Comparison of ENCODE assay signal across 9 cellular contexts in genomic region chr3:19885468-19885867, GRCh38. TPM values are rescaled to one million over a fixed set of nuclear protein-coding genes. Genes with fewer than 3 reads are reported as not detected.
DNase-seq lines count a peak whose midpoint lies in the region; FAIRE-seq and TF ChIP-seq lines count a peak whose summit lies in the region.
"Had no signal": no experiment of that assay in that cellular context is flagged by ENCODE, and none has a peak within 500 bp of the region (broad histone marks: within the 10 kb centered on the region; RNA-seq: fewer than 3 reads in every experiment).

No MANE protein-coding gene starts in this region.

- H3K9ac ChIP-seq in KMS-11 = no peak overlapping the region

- no peaks in the 10 kb centered on the region for H3K79me2 ChIP-seq in KMS-11 (ENCODE audit: insufficient read depth, low read depth)
- no peaks in the 10 kb centered on the region for H3K79me2 ChIP-seq in hepatocyte

- H3K4me3 ChIP-seq in AG09309 (ENCODE audit: control insufficient read depth, low read depth, low read length) (no peak overlapping the region), GM12865 (ENCODE audit: low read depth, low read length) (no peak overlapping the region), KMS-11 (IDR thresholded peaks at IDR 0.05; ENCODE audit: insufficient read depth, low read depth, low read length) (no peak overlapping the region), WERI-Rb-1 (ENCODE audit: low read depth, low read length) (no peak overlapping the region), hepatocyte (no peak overlapping the region), tibial nerve (no peak overlapping the region)

- no peak overlapping the region for H2AFZ ChIP-seq in KMS-11 (ENCODE audit: low read depth)
- no peak overlapping the region for H2AFZ ChIP-seq in hepatocyte

- H3K4me2 ChIP-seq in KMS-11 (no peak overlapping the region), hepatocyte (no peak overlapping the region)

- H3K27me3 ChIP-seq in KMS-11 (ENCODE audit: insufficient read depth, low read depth) (no peaks in the 10 kb centered on the region), WERI-Rb-1 (ENCODE audit: insufficient read depth, low read depth, severe bottlenecking) (no peaks in the 10 kb centered on the region), hepatocyte (no peaks in the 10 kb centered on the region), tibial nerve (no peaks in the 10 kb centered on the region)

- H3K9me3 ChIP-seq in WERI-Rb-1 (ENCODE audit: severe bottlenecking) (no peaks in the 10 kb centered on the region), hepatocyte (ENCODE audit: low read depth) (no peaks in the 10 kb centered on the region), tibial nerve (no peaks in the 10 kb centered on the region)

- TF ChIP-seq EP300 in tibial nerve (IDR thresholded peaks at IDR 0.05) = no peak

- H4K20me1 ChIP-seq in KMS-11 (ENCODE audit: insufficient read depth) (no peaks in the 10 kb centered on the region), hepatocyte (ENCODE audit: insufficient read depth, poor library complexity, severe bottlenecking) (no peaks in the 10 kb centered on the region)

- H3K27ac ChIP-seq in KMS-11 (no peak overlapping the region), WERI-Rb-1 (no peak overlapping the region), hepatocyte (no peak overlapping the region), tibial nerve (no peak overlapping the region)

- no peaks in the 10 kb centered on the region for H3K36me3 ChIP-seq in KMS-11 (ENCODE audit: insufficient read depth)
- H3K36me3 ChIP-seq in WERI-Rb-1 = no peaks in the 10 kb centered on the region
- no peaks in the 10 kb centered on the region for H3K36me3 ChIP-seq in hepatocyte (replicated peaks; ENCODE audit: insufficient read depth, low read depth)
- no peaks in the 10 kb centered on the region for H3K36me3 ChIP-seq in tibial nerve

- TF ChIP-seq POLR2A in tibial nerve (IDR thresholded peaks at IDR 0.05) (no peak), GM12891 (IDR thresholded peaks at IDR 0.05; ENCODE audit: low read depth, low read length) (no peak)

- FAIRE-seq in GM12891 (lab: Jason Lieb, UNC) = no peak
- FAIRE-seq: frontal cortex had no signal

- no peaks in the 10 kb centered on the region for H3K4me1 ChIP-seq in KMS-11 (ENCODE audit: low read depth, poor library complexity, severe bottlenecking)
- peaks cover 13% of the 10 kb centered on the region for H3K4me1 ChIP-seq in hepatocyte (ENCODE audit: insufficient read depth)
- peaks cover 0 to 17% (median 3%) of the 10 kb centered on the region in 4 donors for H3K4me1 ChIP-seq in tibial nerve

- peak; percentile 61 for TF ChIP-seq CTCF in AG09309 (IDR thresholded peaks at IDR 0.05; ENCODE audit: control insufficient read depth, insufficient read depth, low read depth, low read length, missing control alignments)
- peak; percentile 47 for TF ChIP-seq CTCF in GM12865 (IDR thresholded peaks at IDR 0.05; ENCODE audit: insufficient read depth, low read depth, low read length, missing control alignments)
- TF ChIP-seq CTCF in KMS-11 (conservative IDR thresholded peaks at IDR 0.05; ENCODE audit: low read depth, low read length) = peak; percentile 72
- peak; percentile 37; the same call in 1 of the 2 replicates for TF ChIP-seq CTCF in WERI-Rb-1 (IDR thresholded peaks at IDR 0.05; ENCODE audit: low read depth, low read length)
- TF ChIP-seq CTCF in hepatocyte (IDR thresholded peaks at IDR 0.05; ENCODE audit: poor library complexity) = peak; percentile 65
- peak; percentile 27 to 60 (median 36) for TF ChIP-seq CTCF in tibial nerve (IDR thresholded peaks at IDR 0.05)

- WGBS in hepatocyte (ENCODE audit: low lambda C conversion rate, missing lambda C conversion rate) = 34% methylated on average over 5 of the region's 5 CpGs
- WGBS in tibial nerve, 2 donors = 42 to 52% methylated on average over 5 of the region's 5 CpGs

- no peaks in the 10 kb centered on the region for H3K9me2 ChIP-seq in hepatocyte (replicated peaks; ENCODE audit: insufficient read depth)

- DNase-seq in AG09309 (ENCODE audit: low read depth) = no peak
- peak; percentile 47 for DNase-seq in GM12865 (ENCODE audit: low read depth)
- DNase-seq in WERI-Rb-1 = no peak
- DNase-seq in hepatocyte (ENCODE audit: low spot score) = peak; percentile 58
- DNase-seq in tibial nerve (ENCODE audit: low spot score in 2 of 2) = no peak
- DNase-seq in HPDE6-E6E7 (ENCODE audit: extremely low spot score) = no peak
- DNase-seq in GM12891 (ENCODE audit: insufficient read length, low spot score) = no peak

TF ChIP-seq in GM12891, 5 proteins besides CTCF, POLR2A, EP300 and RAD21:
- no peak for TF ChIP-seq POLR2AphosphoS5 (IDR thresholded peaks at IDR 0.05; ENCODE audit: low read depth, low read length)
- no peak for TF ChIP-seq POU2F2 (IDR thresholded peaks at IDR 0.05; ENCODE audit: low read depth, low read length)
- no peak for TF ChIP-seq SPI1 (IDR thresholded peaks at IDR 0.05; ENCODE audit: low read depth, low read length)
- no peak for TF ChIP-seq PAX5 (IDR thresholded peaks at IDR 0.05; ENCODE audit: insufficient read depth, low read length, severe bottlenecking)
- no peak for TF ChIP-seq TAF1 (IDR thresholded peaks at IDR 0.05; ENCODE audit: low read depth, low read length)

RNA-seq across cellular contexts. Expression of gene EFHB, which starts 48.5 kb away (rescaled TPM):
- total RNA-seq in hepatocyte (0.64 and 0.70 TPM in 2 replicates), tibial nerve (1 to 10 TPM in 3 of 4 donors, under 1 TPM in 1; 0.63 to 4.4 (median 1.8) TPM)
- polyA plus RNA-seq in hepatocyte = not detected in 2 replicates
- polyA plus RNA-seq in GM12891 (2012; ENCODE audit: low read depth, missing spikeins) = 0.32 TPM

Comparison
In these comparisons a context has a peak if more than half of its experiments do, and no peak if none do; other contexts are left out.
1. DNase-seq: peak in GM12865 (single experiment) and hepatocyte (single experiment); none in AG09309 (single experiment), WERI-Rb-1 (single experiment), tibial nerve (0 of 2), HPDE6-E6E7 (single experiment) and GM12891 (single experiment).
2. Peak in every context shown above with its lines, with median percentiles within 50 percentile points of each other: CTCF ChIP-seq.